Comparison of ENCODE assay signal across 1 cellular context in the genomic region with DNA sequence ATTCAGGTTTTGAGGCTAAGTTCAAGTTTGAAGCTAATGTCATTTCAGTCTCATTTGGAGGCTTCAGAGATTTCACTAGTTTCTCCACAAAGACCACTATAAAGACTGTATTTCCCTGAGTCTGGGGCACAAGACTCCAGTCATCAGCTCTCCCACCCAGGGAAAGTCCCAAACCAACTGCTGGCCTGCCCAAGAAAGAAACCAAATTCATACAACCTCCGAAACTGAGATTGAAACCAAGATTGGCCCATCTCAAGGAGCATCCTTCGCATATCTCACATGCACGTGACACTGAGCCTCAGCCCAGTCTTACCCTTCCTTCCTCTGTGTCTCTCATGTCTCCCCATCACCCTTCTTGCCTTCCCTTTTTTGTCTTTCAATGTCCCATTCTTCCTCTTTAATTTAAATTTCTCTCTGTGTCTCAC.
TF ChIP-seq lines count a peak whose summit lies in the region.

No MANE protein-coding gene starts in this region.

TF ChIP-seq in H1, 55 proteins besides CTCF, POLR2A, EP300 and RAD21:
- TF ChIP-seq SP1 (IDR thresholded peaks at IDR 0.05; ENCODE audit: low read depth, low read length) (no peak), SP4 (IDR thresholded peaks at IDR 0.05; ENCODE audit: low read length) (no peak), CBX8 (IDR thresholded peaks at IDR 0.05; ENCODE audit: borderline replicate concordance, low read depth, low read length) (no peak), TEAD4 (IDR thresholded peaks at IDR 0.05; ENCODE audit: low read depth, low read length) (no peak), CREB1 (IDR thresholded peaks at IDR 0.05) (no peak), GABPA (IDR thresholded peaks at IDR 0.05; ENCODE audit: borderline replicate concordance, insufficient read depth, low read length) (no peak)
- TF ChIP-seq, protein P1, sequence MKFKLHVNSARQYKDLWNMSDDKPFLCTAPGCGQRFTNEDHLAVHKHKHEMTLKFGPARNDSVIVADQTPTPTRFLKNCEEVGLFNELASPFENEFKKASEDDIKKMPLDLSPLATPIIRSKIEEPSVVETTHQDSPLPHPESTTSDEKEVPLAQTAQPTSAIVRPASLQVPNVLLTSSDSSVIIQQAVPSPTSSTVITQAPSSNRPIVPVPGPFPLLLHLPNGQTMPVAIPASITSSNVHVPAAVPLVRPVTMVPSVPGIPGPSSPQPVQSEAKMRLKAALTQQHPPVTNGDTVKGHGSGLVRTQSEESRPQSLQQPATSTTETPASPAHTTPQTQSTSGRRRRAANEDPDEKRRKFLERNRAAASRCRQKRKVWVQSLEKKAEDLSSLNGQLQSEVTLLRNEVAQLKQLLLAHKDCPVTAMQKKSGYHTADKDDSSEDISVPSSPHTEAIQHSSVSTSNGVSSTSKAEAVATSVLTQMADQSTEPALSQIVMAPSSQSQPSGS (IDR thresholded peaks at IDR 0.05; ENCODE audit: low read length): no peak
- TF ChIP-seq, protein P2, sequence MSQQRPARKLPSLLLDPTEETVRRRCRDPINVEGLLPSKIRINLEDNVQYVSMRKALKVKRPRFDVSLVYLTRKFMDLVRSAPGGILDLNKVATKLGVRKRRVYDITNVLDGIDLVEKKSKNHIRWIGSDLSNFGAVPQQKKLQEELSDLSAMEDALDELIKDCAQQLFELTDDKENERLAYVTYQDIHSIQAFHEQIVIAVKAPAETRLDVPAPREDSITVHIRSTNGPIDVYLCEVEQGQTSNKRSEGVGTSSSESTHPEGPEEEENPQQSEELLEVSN (IDR thresholded peaks at IDR 0.05): no peak
